11 cellular contexts compared by ENCODE assay signal in the genomic region with DNA sequence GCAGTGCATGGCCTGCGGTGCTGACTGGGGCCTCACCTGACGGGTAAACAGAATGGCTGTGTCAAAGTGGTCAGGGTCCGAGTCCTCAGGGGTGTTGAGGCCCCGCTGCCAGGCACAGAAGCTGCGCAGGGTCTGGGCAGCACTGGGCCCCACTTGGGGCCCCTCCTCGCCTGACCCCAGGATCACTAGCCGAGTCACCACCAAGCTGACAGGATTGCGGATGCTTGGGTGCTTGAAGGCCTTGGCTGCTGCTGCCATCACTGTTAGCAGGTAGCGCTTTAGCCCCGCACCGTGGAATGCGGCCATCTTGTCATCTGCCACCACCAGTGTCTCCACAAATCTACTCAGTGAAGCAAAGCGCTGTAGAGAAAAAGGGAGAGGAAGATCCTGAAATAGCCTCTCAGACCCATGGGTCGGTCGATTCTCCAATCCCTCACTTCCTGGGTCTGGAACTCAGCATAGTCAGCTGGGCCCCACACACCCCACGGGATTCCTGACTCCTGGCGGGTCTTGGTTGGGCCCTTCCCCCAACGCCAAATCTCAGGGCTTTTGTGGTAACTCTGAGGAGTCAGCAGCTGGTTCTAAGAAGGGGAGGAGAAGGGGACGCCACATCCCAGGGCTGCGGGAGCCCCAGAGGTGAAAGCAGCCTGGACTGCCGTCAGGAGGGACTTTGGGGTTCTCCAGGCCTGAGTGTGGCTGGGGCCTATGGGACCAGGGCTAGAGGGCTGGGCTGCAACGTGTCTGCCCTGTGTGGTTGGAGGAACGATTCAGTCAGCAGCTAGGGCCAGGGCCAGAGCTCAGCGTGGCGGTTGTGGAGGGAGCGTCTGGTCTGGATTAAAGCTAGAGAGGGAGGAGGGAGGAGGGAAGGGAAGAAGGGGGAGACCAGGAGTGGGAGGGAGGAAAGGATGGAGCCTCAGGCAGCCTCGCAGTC. TPM values are rescaled to one million over a fixed set of nuclear protein-coding genes. Genes with fewer than 3 reads are reported as not detected.
DNase-seq lines count a peak whose midpoint lies in the region; ATAC-seq, FAIRE-seq and TF ChIP-seq lines count a peak whose summit lies in the region.
"Had no signal": no experiment of that assay in that cellular context is flagged by ENCODE, and none has a peak within 500 bp of the region (broad histone marks: within the 10 kb centered on the region; RNA-seq: fewer than 3 reads in every experiment).

No MANE protein-coding gene starts in this region.

- H3K9me3 Mint-ChIP-seq in immature natural killer cell: no peaks in the 10 kb centered on the region
- no peaks in the 10 kb centered on the region for H3K9me3 Mint-ChIP-seq in activated naive CD4-positive, alpha-beta T cell treated with anti-CD3 and anti-CD28 coated beads, Interleukin-2, amount 50 U/mL, for 72 hours

- intact Hi-C loops in sciatic nerve (cut with DNase I): loop anchor here (10.0 kb wide), 1 partner anchor 188 kb away; no protein-coding TSS in a partner anchor

- TF ChIP-seq CTCF in D721Med (IDR thresholded peaks at IDR 0.05; ENCODE audit: insufficient read depth, missing control alignments) (no peak), right atrium auricular region (IDR thresholded peaks at IDR 0.05) (no peak)

- H3K4me3 Mint-ChIP-seq in immature natural killer cell: no peak overlapping the region

- H3K27ac Mint-ChIP-seq in immature natural killer cell: peak overlapping the region in 3 of 6 donors; percentile 16 to 87 (median 31)
- peak overlapping the region in 1 of 2 donors; percentile 92 for H3K27ac Mint-ChIP-seq in activated naive CD4-positive, alpha-beta T cell treated with anti-CD3 and anti-CD28 coated beads, Interleukin-2, amount 50 U/mL, for 72 hours

- ATAC-seq in sciatic nerve: peak; percentile 23
- no peak for ATAC-seq in activated naive CD4-positive, alpha-beta T cell treated with anti-CD3 and anti-CD28 coated beads, Interleukin-2, amount 50 U/mL, for 72 hours
- ATAC-seq: left lobe of liver had no signal

- peaks cover 63 to 75% of the 10 kb centered on the region in 2 donors for H3K4me1 Mint-ChIP-seq in immature natural killer cell

- H3K4me1 ChIP-seq in right atrium auricular region: peaks cover 0 to 84% of the 10 kb centered on the region in 2 donors

- H3K27me3 ChIP-seq in right atrium auricular region: no peaks in the 10 kb centered on the region

- H3K27ac ChIP-seq in right atrium auricular region: peak overlapping the region; percentile 93 to 99

- peaks cover 33% of the 10 kb centered on the region for H3K36me3 ChIP-seq in right atrium auricular region

- H3K36me3 Mint-ChIP-seq in immature natural killer cell: peaks cover 0 to 3% (median 0%) of the 10 kb centered on the region in 3 donors
- H3K36me3 Mint-ChIP-seq in activated naive CD4-positive, alpha-beta T cell treated with anti-CD3 and anti-CD28 coated beads, Interleukin-2, amount 50 U/mL, for 72 hours: no peaks in the 10 kb centered on the region

- DNase-seq in D721Med (ENCODE audit: insufficient read length, low spot score): peak; percentile 85
- peak; percentile 85 for DNase-seq in amniotic epithelial cell (ENCODE audit: low read depth)
- no peak for DNase-seq in right atrium auricular region (ENCODE audit: low spot score)
- peak; percentile 80 for DNase-seq in sciatic nerve (ENCODE audit: low spot score)
- DNase-seq in NCI-H1436 treated with DMSO at 0.1 percent for 48 hours (lab: John Stamatoyannopoulos, UW): no peak
- DNase-seq in immature natural killer cell: no peak
- no peak for DNase-seq in activated naive CD4-positive, alpha-beta T cell treated with anti-CD3 and anti-CD28 coated beads, Interleukin-2, amount 50 U/mL, for 72 hours (ENCODE audit: low spot score in 2 of 2)
- no peak for DNase-seq in DMS53 treated with DMSO at 0.1 percent for 48 hours (lab: John Stamatoyannopoulos, UW; ENCODE audit: unreplicated experiment)
- DNase-seq: NCI-H69; stimulated activated naive CD4-positive, alpha-beta T cell treated with Interleukin-2 at 50 U/mL for 16 hours had no signal

- no peaks in the 10 kb centered on the region for H3K9me3 ChIP-seq in right atrium auricular region

- peak overlapping the region; percentile 48 to 55 for H3K4me3 ChIP-seq in right atrium auricular region

- peaks cover 0 to 7% (median 4%) of the 10 kb centered on the region in 3 donors for H3K27me3 Mint-ChIP-seq in immature natural killer cell (ENCODE audit: low read depth in 3 of 3)

- FAIRE-seq in D721Med (lab: Jason Lieb, UNC): peak; percentile 56

RNA-seq across cellular contexts. Expression of a gene that starts 2.1 kb away (rescaled TPM):
- total RNA-seq in right atrium auricular region: 10 to 100 TPM; 12.6 to 19.5 TPM
- 75.9 TPM for total RNA-seq in sciatic nerve
- under 1 TPM in 2 of 3 donors, not detected in 1; 0.10 to 0.29 TPM for polyA plus RNA-seq in immature natural killer cell
- 1 to 10 TPM; 2.7 to 4.2 TPM for total RNA-seq in activated naive CD4-positive, alpha-beta T cell treated with anti-CD3 and anti-CD28 coated beads, Interleukin-2, amount 50 U/mL, for 72 hours

RNA-seq across cellular contexts. Expression of a gene that starts 5.4 kb away (rescaled TPM):
- total RNA-seq in right atrium auricular region (100 to 1,000 TPM; 148 to 311 TPM), sciatic nerve (76.5 TPM)
- polyA plus RNA-seq in immature natural killer cell: 100 to 1,000 TPM in 1 of 3 donors, 10 to 100 TPM in 2; 59.6 to 117 (median 99.1) TPM
- total RNA-seq in activated naive CD4-positive, alpha-beta T cell treated with anti-CD3 and anti-CD28 coated beads, Interleukin-2, amount 50 U/mL, for 72 hours: 100 to 1,000 TPM; 115 to 126 TPM

RNA-seq across cellular contexts. Expression of a gene that starts 18.3 kb away (rescaled TPM):
- 10 to 100 TPM; 16.8 to 77.8 TPM for total RNA-seq in right atrium auricular region
- 43.9 TPM for total RNA-seq in sciatic nerve
- 1,000 to 10,000 TPM; 1,827 to 3,702 (median 3,300) TPM for polyA plus RNA-seq in immature natural killer cell
- 1 to 10 TPM in 1 of 2 donors, under 1 TPM in 1; 0.49 to 7.4 TPM for total RNA-seq in activated naive CD4-positive, alpha-beta T cell treated with anti-CD3 and anti-CD28 coated beads, Interleukin-2, amount 50 U/mL, for 72 hours

RNA-seq across cellular contexts. Expression of a gene that starts 19.5 kb away (rescaled TPM):
- 10 to 100 TPM; 24.3 to 32.7 TPM for total RNA-seq in right atrium auricular region
- total RNA-seq in sciatic nerve: 21.0 TPM
- 10 to 100 TPM; 38.7 to 68.0 (median 49.6) TPM for polyA plus RNA-seq in immature natural killer cell
- 10 to 100 TPM; 39.0 to 92.4 TPM for total RNA-seq in activated naive CD4-positive, alpha-beta T cell treated with anti-CD3 and anti-CD28 coated beads, Interleukin-2, amount 50 U/mL, for 72 hours

RNA-seq across cellular contexts. Expression of a gene that starts 26.6 kb away (rescaled TPM):
- total RNA-seq in right atrium auricular region (not detected), sciatic nerve (not detected)
- not detected for polyA plus RNA-seq in immature natural killer cell
- not detected for total RNA-seq in activated naive CD4-positive, alpha-beta T cell treated with anti-CD3 and anti-CD28 coated beads, Interleukin-2, amount 50 U/mL, for 72 hours

Comparison
In these comparisons a context has a peak if more than half of its experiments do, and no peak if none do; other contexts are left out.
1. DNase-seq: peak in D721Med (single experiment), amniotic epithelial cell (single experiment) and sciatic nerve (single experiment); none in right atrium auricular region (single experiment), NCI-H1436 treated with DMSO at 0.1 percent for 48 hours (single experiment), immature natural killer cell (0 of 3), activated naive CD4-positive, alpha-beta T cell treated with anti-CD3 and anti-CD28 coated beads, Interleukin-2, amount 50 U/mL, for 72 hours (0 of 2) and DMS53 treated with DMSO at 0.1 percent for 48 hours (single experiment).